ENCODE assay signal across 12 cellular contexts in the genomic region with DNA sequence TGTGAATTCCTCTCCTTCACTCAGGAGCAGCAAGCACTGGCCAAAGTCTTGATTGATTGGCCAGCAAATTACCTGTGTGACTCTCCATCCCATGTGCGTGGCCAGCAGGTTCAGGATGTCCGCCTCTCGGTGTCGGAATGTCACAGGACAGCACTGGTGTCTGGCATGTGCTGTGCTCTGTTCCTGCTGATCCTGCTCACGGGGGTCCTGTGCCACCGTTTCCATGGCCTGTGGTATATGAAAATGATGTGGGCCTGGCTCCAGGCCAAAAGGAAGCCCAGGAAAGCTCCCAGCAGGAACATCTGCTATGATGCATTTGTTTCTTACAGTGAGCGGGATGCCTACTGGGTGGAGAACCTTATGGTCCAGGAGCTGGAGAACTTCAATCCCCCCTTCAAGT. TPM values are rescaled to one million over a fixed set of nuclear protein-coding genes. Genes with fewer than 3 reads are reported as not detected.
"Had no signal": no experiment of that assay in that cellular context is flagged by ENCODE, and none has a peak within 500 bp of the region (broad histone marks: within the 10 kb centered on the region; RNA-seq: fewer than 3 reads in every experiment).

No MANE protein-coding gene starts in this region.

- ATAC-seq: HCT116, HepG2 had no signal

- H3K9me3 ChIP-seq: HAP-1 had no signal

- H3K9ac ChIP-seq: GM23248 had no signal

- H3K4me1 ChIP-seq: HAP-1 had no signal

- DNase-seq: GM23248, GOT3, H7, HFFc6, KG1 had no signal

- H3K9me3 Mint-ChIP-seq: HFFc6, IgD-negative memory B cell had no signal

- FAIRE-seq: HepG2 had no signal

- H2AFZ ChIP-seq: GM23248 had no signal

- H3K4me3 ChIP-seq: GM23248, HAP-1 had no signal

- H3K4me3 Mint-ChIP-seq: HFFc6 had no signal

- H3K27ac Mint-ChIP-seq: HFFc6, IgD-negative memory B cell had no signal

- H3K27ac ChIP-seq: GM23248, HL-60 had no signal

- H3K36me3 ChIP-seq: HAP-1 had no signal

- H3K27me3 Mint-ChIP-seq: IgD-negative memory B cell had no signal

RNA-seq across cellular contexts. Expression of gene TLR2, which starts 20.4 kb away (rescaled TPM):
- total RNA-seq: GM23248, H4, HFFc6, HT1080 had no signal
- polyA plus RNA-seq: GM23248 had no signal

RNA-seq across cellular contexts. Expression of gene RNF175, which starts 55.3 kb away (rescaled TPM):
- total RNA-seq: GM23248, H4, HepG2, HFFc6, HT1080 had no signal
- polyA plus RNA-seq: GM23248, HepG2, IgD-negative memory B cell had no signal
